ENCODE assay signal across 8 cellular contexts in the genomic region with DNA sequence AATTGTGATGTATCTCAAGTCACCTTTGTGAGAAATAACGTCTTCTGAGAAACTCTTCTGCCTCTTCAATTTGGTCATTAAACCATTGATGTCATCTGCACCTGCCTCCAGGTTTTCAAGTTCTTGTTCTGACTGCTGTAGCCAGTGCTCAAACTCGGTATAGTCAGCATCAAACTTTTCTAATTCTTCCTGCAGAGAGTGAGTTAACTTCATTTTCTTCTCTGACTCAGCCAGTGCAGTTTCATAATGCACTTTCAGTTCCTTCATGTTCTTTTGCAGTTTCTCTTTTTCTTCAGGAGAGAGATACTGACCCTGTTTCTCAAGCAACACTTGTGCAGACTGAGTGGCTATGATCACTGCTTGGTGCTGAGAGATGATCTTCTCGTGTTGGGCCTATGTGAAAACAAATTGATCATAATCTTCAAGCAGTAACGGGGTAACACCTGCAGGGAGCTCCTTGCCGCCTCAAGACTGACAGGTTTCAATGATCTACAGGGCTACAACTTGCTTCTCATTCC. TPM values are rescaled to one million over a fixed set of nuclear protein-coding genes. Genes with fewer than 3 reads are reported as not detected.
DNase-seq lines count a peak whose midpoint lies in the region; ATAC-seq and TF ChIP-seq lines count a peak whose summit lies in the region.

No MANE protein-coding gene starts in this region.

- no peak overlapping the region for H3K9ac ChIP-seq in IMR-90 (ENCODE audit: low read depth, low read length)

- TF ChIP-seq EP300 in stomach (IDR thresholded peaks at IDR 0.05), result no peak

- no peak overlapping the region for H3K14ac ChIP-seq in IMR-90 (replicated peaks; ENCODE audit: low read depth, low read length)

- H2BK15ac ChIP-seq in IMR-90 (ENCODE audit: low read depth, low read length), result no peak overlapping the region

- no peak overlapping the region for H3K4ac ChIP-seq in IMR-90 (ENCODE audit: low read depth, low read length)

- POLR2A ChIA-PET in IMR-90 (lab: Charles Lee; ENCODE audit: unreplicated experiment), result no interaction called here

- peaks cover 3% of the 10 kb centered on the region; the same call in 1 of the 2 replicates for H4K20me1 ChIP-seq in IMR-90 (ENCODE audit: insufficient read depth, low read length)

- TSS peak; percentile 90 for BruUV-seq in IMR-90 (replicated peaks; lab: Mats Ljungman, UMichigan)

- H3K18ac ChIP-seq in IMR-90 (ENCODE audit: low read depth, low read length), result no peak overlapping the region

- H2BK20ac ChIP-seq in IMR-90 (ENCODE audit: low read depth, low read length), result no peak overlapping the region

- no peak for TF ChIP-seq POLR2A in IMR-90 (IDR thresholded peaks at IDR 0.05; ENCODE audit: low read depth, low read length)
- TF ChIP-seq POLR2A in stomach (IDR thresholded peaks at IDR 0.05), result no peak

- intact Hi-C loops in IMR-90 (cut with micrococcal nuclease), result loop anchor here (1.0 to 2.0 kb wide), 2 partner anchors 235 to 279 kb away; no protein-coding TSS in a partner anchor
- intact Hi-C loops in stomach (cut with DNase I; ENCODE audit: low total_unique reads), result loop anchor here (10.0 kb wide), 1 partner anchor 239 kb away; no protein-coding TSS in a partner anchor

- H3K4me3 ChIP-seq in IMR-90 (ENCODE audit: insufficient read depth, low read depth, low read length) (no peak overlapping the region), MG63 (no peak overlapping the region), stomach (no peak overlapping the region)

- no peak overlapping the region for H4K91ac ChIP-seq in IMR-90 (ENCODE audit: insufficient read depth, low read depth, low read length)

- TF ChIP-seq CTCF in IMR-90 (conservative IDR thresholded peaks at IDR 0.05; ENCODE audit: low read depth, low read length), result no peak
- no peak for TF ChIP-seq CTCF in stomach (IDR thresholded peaks at IDR 0.05)

- no peak overlapping the region for H2BK120ac ChIP-seq in IMR-90 (ENCODE audit: low read depth, low read length)

- no peak overlapping the region for H3K56ac ChIP-seq in IMR-90 (ENCODE audit: extremely low read depth, insufficient read depth, low read length)

- WGBS in IMR-90 (ENCODE audit: extremely low coverage in 2 of 2, insufficient read length in 1 of 2), 2 experiments, result 73% methylated on average over 4 of the region's 5 CpGs; no CpG with 5 or more reads in 1 of the 2 experiments
- WGBS in stomach, 5 donors, result 63 to 77% (median 75%) methylated on average over 5 of the region's 5 CpGs

- H2AK5ac ChIP-seq in IMR-90 (ENCODE audit: low read depth, low read length), result peak overlapping the region; percentile 46; the same call in 1 of the 2 replicates

- H3K27me3 ChIP-seq in IMR-90 (ENCODE audit: control insufficient read depth, insufficient read depth, low read length), result no peaks in the 10 kb centered on the region
- no peaks in the 10 kb centered on the region for H3K27me3 ChIP-seq in MG63
- H3K27me3 ChIP-seq in stomach, result no peaks in the 10 kb centered on the region

- no peak overlapping the region for H4K8ac ChIP-seq in IMR-90 (ENCODE audit: low read depth in 2 of 2, low read length in 2 of 2)

- no peaks in the 10 kb centered on the region for H3K9me1 ChIP-seq in IMR-90 (ENCODE audit: insufficient read depth, low read length)

- dilution Hi-C loops in IMR-90 (cut with HindIII; ENCODE audit: low sequenced_read_pairs, unreplicated experiment), result loop anchor here (25.0 kb wide), 1 partner anchor 232 kb away; no protein-coding TSS in a partner anchor

- no peak overlapping the region for H3K23ac ChIP-seq in IMR-90 (ENCODE audit: low read depth, low read length)

- peak overlapping the region; percentile 50 for H2BK5ac ChIP-seq in IMR-90 (ENCODE audit: low read depth, low read length, poor library complexity, severe bottlenecking)

- no peak overlapping the region for H2AFZ ChIP-seq in IMR-90 (replicated peaks; ENCODE audit: low read length, poor library complexity)

- peak overlapping the region; percentile 29; the same call in 1 of the 2 replicates for H3K4me2 ChIP-seq in IMR-90 (ENCODE audit: low read depth, low read length)

- DNase-seq in IMR-90 (peak; percentile 57), fibroblast of gingiva (ENCODE audit: low read depth) (peak; percentile 29), MG63 (no peak), H4 (ENCODE audit: low spot score) (no peak), stomach (no peak), NCI-H2029 (lab: John Stamatoyannopoulos, UW) (no peak)

- H3K36me3 ChIP-seq in IMR-90 (ENCODE audit: control insufficient read depth, insufficient read depth, low read length) (peaks cover 38% of the 10 kb centered on the region), MG63 (peaks cover 32% of the 10 kb centered on the region), stomach (peaks cover 7 to 46% (median 40%) of the 10 kb centered on the region in 4 donors)

- peak; percentile 96 for ATAC-seq in GM18517 (IDR thresholded peaks at IDR 0.05; ENCODE audit: unreplicated experiment)
- ATAC-seq in GM21529 (IDR thresholded peaks at IDR 0.05; ENCODE audit: unreplicated experiment), result peak; percentile 86
- peak; percentile 27 for ATAC-seq in IMR-90 (ENCODE audit: low read depth)

- CTCF ChIA-PET in IMR-90 (lab: Yijun Ruan, JAX), result interaction anchor here (0.9 to 1.5 kb wide), 4 partner anchors 18 to 226 kb away, joined by 3 to 7 read pairs (median 4); no protein-coding TSS in a partner anchor

- H3K79me1 ChIP-seq in IMR-90 (ENCODE audit: low read depth in 1 of 2, low read length in 2 of 2), result peaks cover 10 to 12% of the 10 kb centered on the region in 2 experiments; a peak in 3 of 4 replicates

- in situ Hi-C loops in IMR-90 (cut with MboI; ENCODE audit: low sequenced_read_pairs), result loop anchor here (5.0 kb wide), 1 partner anchor 232 kb away; no protein-coding TSS in a partner anchor

- peak overlapping the region; percentile 52; the same call in 1 of the 2 replicates for H3K27ac ChIP-seq in IMR-90 (ENCODE audit: insufficient read depth, low read length)
- peak overlapping the region in 1 of 5 donors; percentile 7 for H3K27ac ChIP-seq in stomach

- no peaks in the 10 kb centered on the region for H3K9me3 ChIP-seq in IMR-90 (ENCODE audit: control insufficient read depth, insufficient read depth, low read length)
- no peaks in the 10 kb centered on the region for H3K9me3 ChIP-seq in MG63
- no peaks in the 10 kb centered on the region for H3K9me3 ChIP-seq in stomach

- H3K4me1 ChIP-seq in IMR-90 (ENCODE audit: control insufficient read depth, insufficient read depth, low read length), result peaks cover 2% of the 10 kb centered on the region
- H3K4me1 ChIP-seq in stomach, result peaks cover 0 to 13% (median 0%) of the 10 kb centered on the region in 4 donors

- TF ChIP-seq RAD21 in IMR-90 (IDR thresholded peaks at IDR 0.05; ENCODE audit: low read length), result no peak

- H2AK9ac ChIP-seq in IMR-90 (replicated peaks; ENCODE audit: low read depth, low read length, poor library complexity), result peak overlapping the region; percentile 18

- H4K5ac ChIP-seq in IMR-90 (ENCODE audit: low read depth, low read length), result no peak overlapping the region; the same call in 1 of the 2 replicates

TF ChIP-seq in IMR-90, 13 proteins besides CTCF, POLR2A, EP300 and RAD21:
- TF ChIP-seq MXI1 (IDR thresholded peaks at IDR 0.05; ENCODE audit: borderline replicate concordance, low read depth, low read length) (no peak), RFX5 (IDR thresholded peaks at IDR 0.05; ENCODE audit: low read depth, low read length) (no peak), NFE2L2 (IDR thresholded peaks at IDR 0.05; ENCODE audit: low read depth, low read length) (no peak), CEBPB (IDR thresholded peaks at IDR 0.05; ENCODE audit: low read depth, low read length) (no peak), RCOR1 (IDR thresholded peaks at IDR 0.05; ENCODE audit: insufficient replicate concordance, low read length) (no peak), CHD1 (IDR thresholded peaks at IDR 0.05; ENCODE audit: low read depth, low read length) (no peak), MAZ (IDR thresholded peaks at IDR 0.05; ENCODE audit: borderline replicate concordance, low read depth, low read length) (no peak), MAFK (IDR thresholded peaks at IDR 0.05; ENCODE audit: low read depth, low read length) (no peak), BHLHE40 (IDR thresholded peaks at IDR 0.05; ENCODE audit: low read depth, low read length) (no peak), FOS (IDR thresholded peaks at IDR 0.05; ENCODE audit: low read depth, low read length) (no peak)
- TF ChIP-seq, protein P1, sequence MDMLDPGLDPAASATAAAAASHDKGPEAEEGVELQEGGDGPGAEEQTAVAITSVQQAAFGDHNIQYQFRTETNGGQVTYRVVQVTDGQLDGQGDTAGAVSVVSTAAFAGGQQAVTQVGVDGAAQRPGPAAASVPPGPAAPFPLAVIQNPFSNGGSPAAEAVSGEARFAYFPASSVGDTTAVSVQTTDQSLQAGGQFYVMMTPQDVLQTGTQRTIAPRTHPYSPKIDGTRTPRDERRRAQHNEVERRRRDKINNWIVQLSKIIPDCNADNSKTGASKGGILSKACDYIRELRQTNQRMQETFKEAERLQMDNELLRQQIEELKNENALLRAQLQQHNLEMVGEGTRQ (IDR thresholded peaks at IDR 0.05; ENCODE audit: low read depth, low read length), result no peak

RNA-seq across cellular contexts. Expression of a gene that starts 48.8 kb away (rescaled TPM):
- total RNA-seq in IMR-90 (2012; rRNA removed) (452 and 544 TPM in 2 replicates), stomach (100 to 1,000 TPM; 153 to 623 (median 322) TPM)
- polyA plus RNA-seq in IMR-90 (2012; rRNA removed) (80.7 and 97.7 TPM in 2 replicates), stomach (10 to 100 TPM; 16.3 to 68.6 (median 25.3) TPM)
- polyA plus RNA-seq in IMR-90 (2012; cell fraction: cytosol; rRNA removed), result 12.6 and 26.5 TPM in 2 replicates
- polyA plus RNA-seq in IMR-90 (2012; cell fraction: nucleus; rRNA removed; ENCODE audit: low replicate concordance), result 183 and 380 TPM in 2 replicates
- total RNA-seq in MG63 (2014; rRNA removed; shearing (Covaris generic); ENCODE audit: low replicate concordance), result 16.7 and 19.7 TPM in 2 replicates
- total RNA-seq in H4 (2014; rRNA removed; shearing (Covaris generic)), result 69.5 and 75.5 TPM in 2 replicates

Comparison
In these comparisons a context has a peak if more than half of its experiments do, and no peak if none do; other contexts are left out.
1. ATAC-seq: peak in every context shown above with its lines; median percentile 96 in GM18517; 86 in GM21529; 27 in IMR-90.
2. DNase-seq: peak in IMR-90 (single experiment) and fibroblast of gingiva (single experiment); none in MG63 (single experiment), H4 (single experiment), stomach (single experiment) and NCI-H2029 (single experiment).